In the genomic region with DNA sequence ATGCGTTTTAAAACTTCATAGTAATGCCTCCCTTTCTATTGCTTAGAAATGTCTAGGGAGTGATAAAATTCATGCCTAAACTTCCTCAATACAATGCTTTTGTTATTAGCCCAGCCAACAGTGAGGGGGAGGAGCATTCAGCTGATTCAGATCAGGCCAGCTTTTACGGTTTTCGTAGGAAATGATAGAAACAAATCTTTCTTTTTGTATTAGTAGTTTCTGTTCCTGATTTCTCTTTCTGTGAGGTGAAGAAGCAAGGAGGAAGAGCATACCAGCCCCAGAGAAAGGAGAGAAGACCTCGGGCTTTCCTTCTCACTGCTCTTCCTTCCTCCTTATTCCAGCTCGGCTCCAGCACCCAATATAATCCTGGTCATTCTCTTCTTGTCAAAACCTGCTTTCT, we compare ENCODE assay signal across 10 cellular contexts. TPM values are rescaled to one million over a fixed set of nuclear protein-coding genes. Genes with fewer than 3 reads are reported as not detected.
DNase-seq lines count a peak whose midpoint lies in the region; ATAC-seq and TF ChIP-seq lines count a peak whose summit lies in the region.
"Had no signal": no experiment of that assay in that cellular context is flagged by ENCODE, and none has a peak within 500 bp of the region (broad histone marks: within the 10 kb centered on the region; RNA-seq: fewer than 3 reads in every experiment).

No MANE protein-coding gene starts in this region.

- no peaks in the 10 kb centered on the region for H3K36me3 ChIP-seq in GM06990 (ENCODE audit: control insufficient read depth, insufficient read depth, low read length)
- H3K36me3 ChIP-seq: breast epithelium had no signal

- H3K4me3 ChIP-seq in GM06990 (replicated peaks; ENCODE audit: low read depth, low read length): no peak overlapping the region

- H3K27me3 Mint-ChIP-seq in activated CD4-positive, alpha-beta T cell treated with anti-CD3 and anti-CD28 coated beads, Interleukin-2, amount 10 ng/mL, durations not matched to agents 7 days and 5 days: no peaks in the 10 kb centered on the region

- H3K4me3 Mint-ChIP-seq in activated CD4-positive, alpha-beta T cell treated with anti-CD3 and anti-CD28 coated beads, Interleukin-2, amount 10 ng/mL, durations not matched to agents 7 days and 5 days: no peak overlapping the region

- DNase-seq in GM06990 (ENCODE audit: extremely low read depth, insufficient read length) (peak; percentile 14), NOMO-1 treated with DMSO at 0.1 percent for 48 hours (lab: John Stamatoyannopoulos, UW; ENCODE audit: unreplicated experiment) (peak; percentile 82), T1000 (lab: John Stamatoyannopoulos, UW) (no peak), mucosa of gallbladder (ENCODE audit: low spot score) (no peak)
- DNase-seq in activated CD4-positive, alpha-beta T cell treated with anti-CD3 and anti-CD28 coated beads, Interleukin-2, amount 10 ng/mL, durations not matched to agents 7 days and 5 days: no peak
- DNase-seq in activated CD4-positive, alpha-beta T cell treated with anti-CD3 and anti-CD28 coated beads, Interleukin-2, amount 50 U/mL, for 48 hours: no peak
- DNase-seq: foreskin melanocyte had no signal

- H3K4me1 Mint-ChIP-seq in activated CD4-positive, alpha-beta T cell treated with anti-CD3 and anti-CD28 coated beads, Interleukin-2, amount 10 ng/mL, durations not matched to agents 7 days and 5 days: no peaks in the 10 kb centered on the region

- no peaks in the 10 kb centered on the region for H3K36me3 Mint-ChIP-seq in activated CD4-positive, alpha-beta T cell treated with anti-CD3 and anti-CD28 coated beads, Interleukin-2, amount 10 ng/mL, durations not matched to agents 7 days and 5 days (ENCODE audit: low read depth)

- no peak overlapping the region for H3K27ac Mint-ChIP-seq in activated CD4-positive, alpha-beta T cell treated with anti-CD3 and anti-CD28 coated beads, Interleukin-2, amount 10 ng/mL, durations not matched to agents 7 days and 5 days

- no peaks in the 10 kb centered on the region for H3K9me3 Mint-ChIP-seq in activated CD4-positive, alpha-beta T cell treated with anti-CD3 and anti-CD28 coated beads, Interleukin-2, amount 10 ng/mL, durations not matched to agents 7 days and 5 days

- POLR2A ChIA-PET in activated CD4-positive, alpha-beta T cell treated with anti-CD3 and anti-CD28 coated beads, Interleukin-2, amount 10 ng/mL, durations not matched to agents 7 days and 5 days (lab: Charles Lee): no interaction called here

- peak; percentile 82 for ATAC-seq in GM19438 (IDR thresholded peaks at IDR 0.05; ENCODE audit: low read depth, unreplicated experiment)
- peak; percentile 69 for ATAC-seq in HG02943 (IDR thresholded peaks at IDR 0.05; ENCODE audit: low read depth, unreplicated experiment)

- TF ChIP-seq CTCF in GM06990 (IDR thresholded peaks at IDR 0.05; ENCODE audit: insufficient read depth, low read length, poor library complexity, severe bottlenecking): no peak

- CTCF ChIA-PET in activated CD4-positive, alpha-beta T cell treated with anti-CD3 and anti-CD28 coated beads, Interleukin-2, amount 10 ng/mL, durations not matched to agents 7 days and 5 days (lab: Charles Lee): no interaction called here

- H3K27me3 ChIP-seq in GM06990 (replicated peaks; ENCODE audit: control insufficient read depth, insufficient read depth, low read length): no peaks in the 10 kb centered on the region
- H3K27me3 ChIP-seq: breast epithelium had no signal

RNA-seq across cellular contexts. Expression of a gene that starts 35.1 kb away (rescaled TPM):
- not detected for total RNA-seq in activated CD4-positive, alpha-beta T cell treated with anti-CD3 and anti-CD28 coated beads, Interleukin-2, amount 10 ng/mL, durations not matched to agents 7 days and 5 days
- 0.43 TPM for total RNA-seq in mucosa of gallbladder

Comparison
In these comparisons a context has a peak if more than half of its experiments do, and no peak if none do; other contexts are left out.
1. DNase-seq: peak in GM06990 (single experiment) and NOMO-1 treated with DMSO at 0.1 percent for 48 hours (single experiment); none in activated CD4-positive, alpha-beta T cell treated with anti-CD3 and anti-CD28 coated beads, Interleukin-2, amount 10 ng/mL, durations not matched to agents 7 days and 5 days (single experiment), T1000 (single experiment), mucosa of gallbladder (single experiment) and activated CD4-positive, alpha-beta T cell treated with anti-CD3 and anti-CD28 coated beads, Interleukin-2, amount 50 U/mL, for 48 hours (0 of 2).